In the genomic region with DNA sequence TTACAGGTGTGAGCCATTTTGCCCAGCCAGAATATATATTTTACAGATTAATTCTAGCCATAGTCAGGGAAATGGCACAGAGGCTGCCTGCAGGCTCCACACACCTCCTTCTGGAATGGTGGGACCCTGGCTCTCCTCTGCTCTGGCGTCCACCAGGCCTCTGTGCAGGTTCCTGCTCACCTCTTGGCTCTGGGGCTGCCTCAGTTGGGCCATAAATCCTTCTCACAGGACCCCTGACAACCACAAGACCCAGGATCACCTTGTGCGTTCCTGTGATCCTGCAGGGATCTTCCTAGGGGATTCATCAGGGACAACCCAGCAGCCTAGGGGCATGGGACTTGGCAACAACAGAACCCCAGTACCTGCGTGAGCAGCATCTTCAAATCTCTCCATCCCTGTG, we compare ENCODE assay signal across 21 cellular contexts.
A peak's percentile ranks its signal among the peaks of the same experiment; 100 is the strongest.
DNase-seq lines count a peak whose midpoint lies in the region; ATAC-seq and TF ChIP-seq lines count a peak whose summit lies in the region.
"Had no signal": no experiment of that assay in that cellular context is flagged by ENCODE, and none has a peak within 500 bp of the region (broad histone marks: within the 10 kb centered on the region; RNA-seq: fewer than 3 reads in every experiment).

No MANE protein-coding gene starts in this region.

- intact Hi-C loops in sigmoid colon (cut with DNase I), result no loop called here
- intact Hi-C loops in left lung (cut with DNase I), result no loop called here

- H3K4me1 Mint-ChIP-seq in stimulated activated memory B cell treated with anti-CD40 and anti-IgM and Interleukin-4, amounts not matched to agents 10 μg/mL and 1 μg/mL and 100 μg/mL, for 72 hours, result no peaks in the 10 kb centered on the region
- H3K4me1 Mint-ChIP-seq: B cell; CD8-positive, alpha-beta memory T cell; H9 had no signal

- ATAC-seq in left lung, result no peak
- ATAC-seq in stimulated activated memory B cell treated with anti-CD40 and anti-IgM and Interleukin-4, amounts not matched to agents 10 μg/mL and 1 μg/mL and 100 μg/mL, for 72 hours, result no peak
- ATAC-seq: GM12878, HCT116 had no signal

- no peaks in the 10 kb centered on the region for H3K9me3 ChIP-seq in sigmoid colon
- H3K9me3 ChIP-seq in suprapubic skin, result no peaks in the 10 kb centered on the region
- no peaks in the 10 kb centered on the region for H3K9me3 ChIP-seq in left lung
- H3K9me3 ChIP-seq: BLaER1 had no signal

- no peak for TF ChIP-seq EP300 in sigmoid colon (IDR thresholded peaks at IDR 0.05)
- TF ChIP-seq EP300 in suprapubic skin (IDR thresholded peaks at IDR 0.05), result no peak

- whole genome bisulfite sequencing in sigmoid colon, 2 donors, result 72 to 83% methylated on average over 3 of the region's 3 CpGs
- WGBS in suprapubic skin, result 94% methylated on average over 3 of the region's 3 CpGs

- H3K36me3 Mint-ChIP-seq in stimulated activated memory B cell treated with anti-CD40 and anti-IgM and Interleukin-4, amounts not matched to agents 10 μg/mL and 1 μg/mL and 100 μg/mL, for 72 hours, result no peaks in the 10 kb centered on the region
- H3K36me3 Mint-ChIP-seq: CD4-positive, CD25-positive, alpha-beta regulatory T cell; CD8-positive, alpha-beta memory T cell had no signal

- peaks cover 0 to 19% (median 15%) of the 10 kb centered on the region in 4 donors for H3K4me1 ChIP-seq in sigmoid colon
- peaks cover 5% of the 10 kb centered on the region for H3K4me1 ChIP-seq in suprapubic skin
- no peaks in the 10 kb centered on the region for H3K4me1 ChIP-seq in left lung
- H3K4me1 ChIP-seq: BLaER1 had no signal

- H3K27ac Mint-ChIP-seq in stimulated activated memory B cell treated with anti-CD40 and anti-IgM and Interleukin-4, amounts not matched to agents 10 μg/mL and 1 μg/mL and 100 μg/mL, for 72 hours, result no peak overlapping the region
- H3K27ac Mint-ChIP-seq: B cell; CD4-positive, CD25-positive, alpha-beta regulatory T cell; CD8-positive, alpha-beta memory T cell; H9 had no signal

- no peak overlapping the region for H3K4me3 Mint-ChIP-seq in stimulated activated memory B cell treated with anti-CD40 and anti-IgM and Interleukin-4, amounts not matched to agents 10 μg/mL and 1 μg/mL and 100 μg/mL, for 72 hours
- H3K4me3 Mint-ChIP-seq: B cell; CD4-positive, CD25-positive, alpha-beta regulatory T cell; CD8-positive, alpha-beta memory T cell; H9 had no signal

- H3K9me3 Mint-ChIP-seq in stimulated activated memory B cell treated with anti-CD40 and anti-IgM and Interleukin-4, amounts not matched to agents 10 μg/mL and 1 μg/mL and 100 μg/mL, for 72 hours, result peaks cover under 1% of the 10 kb centered on the region
- H3K9me3 Mint-ChIP-seq: CD8-positive, alpha-beta memory T cell; H9 had no signal

- peaks cover 19% of the 10 kb centered on the region for H3K27me3 Mint-ChIP-seq in stimulated activated memory B cell treated with anti-CD40 and anti-IgM and Interleukin-4, amounts not matched to agents 10 μg/mL and 1 μg/mL and 100 μg/mL, for 72 hours
- H3K27me3 Mint-ChIP-seq: B cell; CD4-positive, CD25-positive, alpha-beta regulatory T cell had no signal

- H3K4me3 ChIP-seq in sigmoid colon, result no peak overlapping the region
- H3K4me3 ChIP-seq in suprapubic skin, result no peak overlapping the region
- no peak overlapping the region for H3K4me3 ChIP-seq in left lung
- H3K4me3 ChIP-seq: BLaER1, GM12878, GM23248 had no signal

- DNase-seq in activated CD8-positive, alpha-beta memory T cell treated with anti-CD3 and anti-CD28 coated beads for 24 hours, result peak; percentile 26
- no peak for DNase-seq in activated CD8-positive, alpha-beta memory T cell treated with anti-CD3 and anti-CD28 coated beads, Interleukin-2, amount 50 U/mL, for 4 hours
- DNase-seq in sigmoid colon (peak; percentile 10), suprapubic skin (ENCODE audit: low spot score in 2 of 2) (peak; percentile 14 to 54), left lung (no peak), NCI-H2227 (lab: John Stamatoyannopoulos, UW; ENCODE audit: unreplicated experiment) (no peak)
- DNase-seq: CD4-positive, CD25-positive, alpha-beta regulatory T cell; CD8-positive, alpha-beta memory T cell; DMS 273 treated with DMSO at 0.1 percent for 48 hours; DMS79; EL; GDM1; GM23248 had no signal

- H3K36me3 ChIP-seq in sigmoid colon (no peaks in the 10 kb centered on the region), suprapubic skin (no peaks in the 10 kb centered on the region), left lung (no peaks in the 10 kb centered on the region)
- H3K36me3 ChIP-seq: BLaER1 had no signal

- H3K27ac ChIP-seq in sigmoid colon (no peak overlapping the region), suprapubic skin (no peak overlapping the region), left lung (no peak overlapping the region)
- H3K27ac ChIP-seq: 22Rv1, BLaER1, C4-2B, GM23248 had no signal

- H3K27me3 ChIP-seq in sigmoid colon (no peaks in the 10 kb centered on the region), suprapubic skin (no peaks in the 10 kb centered on the region), left lung (no peaks in the 10 kb centered on the region)
- H3K27me3 ChIP-seq: BLaER1 had no signal

- no peak for TF ChIP-seq POLR2A in sigmoid colon (IDR thresholded peaks at IDR 0.05)
- TF ChIP-seq POLR2A in suprapubic skin (IDR thresholded peaks at IDR 0.05), result no peak

- TF ChIP-seq CTCF in sigmoid colon (IDR thresholded peaks at IDR 0.05), result no peak
- no peak for TF ChIP-seq CTCF in suprapubic skin (IDR thresholded peaks at IDR 0.05)
- TF ChIP-seq CTCF in left lung (IDR thresholded peaks at IDR 0.05), result no peak

Comparison
In these comparisons a context has a peak if more than half of its experiments do, and no peak if none do; other contexts are left out.
1. DNase-seq: peak in activated CD8-positive, alpha-beta memory T cell treated with anti-CD3 and anti-CD28 coated beads for 24 hours (single experiment), sigmoid colon (single experiment) and suprapubic skin (2 of 2); none in activated CD8-positive, alpha-beta memory T cell treated with anti-CD3 and anti-CD28 coated beads, Interleukin-2, amount 50 U/mL, for 4 hours (single experiment), left lung (0 of 2) and NCI-H2227 (single experiment).